Comparison of ENCODE assay signal across 12 cellular contexts in the genomic region with DNA sequence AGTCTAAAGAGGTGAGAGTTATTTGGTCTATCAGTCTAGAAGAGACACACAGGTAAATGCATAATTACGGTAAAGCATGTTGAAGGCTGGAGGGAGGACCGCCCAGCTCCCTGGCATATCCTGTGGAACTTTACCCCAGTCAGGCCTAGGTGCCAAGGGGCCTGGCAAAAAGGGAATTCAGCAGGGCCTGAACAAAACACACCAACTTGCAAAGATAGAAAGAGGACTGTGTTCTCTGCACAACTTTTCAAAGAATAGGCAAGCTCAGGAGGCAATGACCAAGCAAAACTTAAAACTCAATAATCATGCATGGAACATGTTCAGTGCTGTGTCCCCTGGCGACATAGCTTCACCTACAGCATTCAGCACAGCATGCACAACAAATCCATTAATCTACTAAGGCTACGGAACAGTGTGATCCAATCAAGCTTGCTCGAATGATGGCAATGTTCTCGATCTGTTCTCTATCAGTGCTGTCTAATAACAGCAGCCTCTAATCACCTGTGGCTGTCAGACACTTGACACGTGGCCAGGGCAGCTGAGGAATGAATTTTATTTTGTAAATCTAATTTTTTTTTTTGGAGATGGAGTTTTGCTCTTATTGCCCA. TPM values are rescaled to one million over a fixed set of nuclear protein-coding genes. Genes with fewer than 3 reads are reported as not detected.
DNase-seq lines count a peak whose midpoint lies in the region; ATAC-seq, FAIRE-seq and TF ChIP-seq lines count a peak whose summit lies in the region.
"Had no signal": no experiment of that assay in that cellular context is flagged by ENCODE, and none has a peak within 500 bp of the region (broad histone marks: within the 10 kb centered on the region; RNA-seq: fewer than 3 reads in every experiment).

No MANE protein-coding gene starts in this region.

- no peak overlapping the region for H3K4me3 Mint-ChIP-seq in GM23338

- in situ Hi-C loops in gastrocnemius medialis (cut with MboI; ENCODE audit: low sequenced_read_pairs in 4 of 4): no loop called here

- ATAC-seq in GM23338: no peak
- peak in 1 of 2 donors; percentile 18 for ATAC-seq in gastrocnemius medialis

- no peak overlapping the region for H3K9ac ChIP-seq in kidney (ENCODE audit: low read length in 2 of 2)

- intact Hi-C loops in ascending aorta (cut with DNase I): no loop called here
- intact Hi-C loops in kidney (cut with DNase I): no loop called here
- intact Hi-C loops in gastrocnemius medialis (cut with DNase I; ENCODE audit: low total_unique reads): no loop called here

- peaks cover 25% of the 10 kb centered on the region for H3F3A ChIP-seq in GM23338 (replicated peaks; ENCODE audit: low read depth)

- peak overlapping the region; percentile 60 for H3K27ac ChIP-seq in GM23338 (ENCODE audit: low read depth)
- peak overlapping the region; percentile 82 to 84 for H3K27ac ChIP-seq in ascending aorta
- peak overlapping the region; percentile 14 to 66 for H3K27ac ChIP-seq in kidney (ENCODE audit: low read depth in 2 of 2, low read length in 2 of 2)
- H3K27ac ChIP-seq in gastrocnemius medialis: peak overlapping the region; percentile 69 to 91 (median 83)

- DNase-seq in GM23338 (ENCODE audit: low spot score): no peak
- DNase-seq in ascending aorta (ENCODE audit: low spot score in 2 of 2): no peak
- DNase-seq in kidney: no peak
- no peak for DNase-seq in gastrocnemius medialis
- DNase-seq in DMS53 treated with DMSO at 0.1 percent for 48 hours (lab: John Stamatoyannopoulos, UW; ENCODE audit: unreplicated experiment): no peak
- no peak for DNase-seq in NCI-H524 treated with DMSO at 0.1 percent for 48 hours (lab: John Stamatoyannopoulos, UW)
- DNase-seq in NCI-H526 treated with DMSO at 0.1 percent for 48 hours (lab: John Stamatoyannopoulos, UW): no peak
- no peak for DNase-seq in HUDEP-2 (lab: John Stamatoyannopoulos, UW; ENCODE audit: unreplicated experiment in 76 of 76)
- DNase-seq: GF-D8, NCI-H146, occipital lobe had no signal

- FAIRE-seq in kidney (lab: Jason Lieb, UNC): no peak
- FAIRE-seq: endothelial cell of umbilical vein had no signal

- H3K4me1 Mint-ChIP-seq in GM23338: peaks cover 58% of the 10 kb centered on the region

- peaks cover 72% of the 10 kb centered on the region for H3K36me3 Mint-ChIP-seq in GM23338 (ENCODE audit: low read depth)

- H2AFZ ChIP-seq in GM23338: no peak overlapping the region

- peaks cover 14% of the 10 kb centered on the region for H3K27me3 Mint-ChIP-seq in GM23338 (ENCODE audit: insufficient read depth, low read depth, poor library complexity)

- H4K20me1 ChIP-seq in GM23338 (replicated peaks; ENCODE audit: insufficient read depth): peaks cover 21% of the 10 kb centered on the region

- peaks cover 54% of the 10 kb centered on the region for H3K4me1 ChIP-seq in GM23338 (ENCODE audit: insufficient read depth)
- H3K4me1 ChIP-seq in ascending aorta: peaks cover 8 to 34% of the 10 kb centered on the region in 2 donors
- peaks cover 12 to 15% of the 10 kb centered on the region in 2 donors for H3K4me1 ChIP-seq in kidney (ENCODE audit: control insufficient read depth in 1 of 2, insufficient read depth in 1 of 2, low read depth in 1 of 2, low read length in 2 of 2)
- peaks cover 48 to 61% of the 10 kb centered on the region in 2 donors for H3K4me1 ChIP-seq in gastrocnemius medialis

- peak overlapping the region; percentile 65 for H3K27ac Mint-ChIP-seq in GM23338

- no peaks in the 10 kb centered on the region for H3K9me3 Mint-ChIP-seq in GM23338

- H3K79me2 ChIP-seq in GM23338 (replicated peaks; ENCODE audit: insufficient read depth): peaks cover 100% of the 10 kb centered on the region

- H3K4me2 ChIP-seq in GM23338: peak overlapping the region; percentile 14

- TF ChIP-seq POLR2A in gastrocnemius medialis (IDR thresholded peaks at IDR 0.05): no peak

- peaks cover 11% of the 10 kb centered on the region for H3K36me3 ChIP-seq in GM23338 (ENCODE audit: insufficient read depth)
- H3K36me3 ChIP-seq in ascending aorta: no peaks in the 10 kb centered on the region
- H3K36me3 ChIP-seq in kidney (ENCODE audit: control insufficient read depth in 1 of 2, insufficient read depth in 2 of 2, low read length in 2 of 2): no peaks in the 10 kb centered on the region
- no peaks in the 10 kb centered on the region for H3K36me3 ChIP-seq in gastrocnemius medialis

- no peaks in the 10 kb centered on the region for H3K9me2 ChIP-seq in GM23338 (ENCODE audit: insufficient read depth)

- TF ChIP-seq CTCF in GM23338 (conservative IDR thresholded peaks at IDR 0.05; ENCODE audit: low read depth in 2 of 2) (no peak), ascending aorta (IDR thresholded peaks at IDR 0.05) (no peak), kidney (IDR thresholded peaks at IDR 0.05; ENCODE audit: borderline replicate concordance, extremely low read depth, insufficient read depth) (no peak), gastrocnemius medialis (IDR thresholded peaks at IDR 0.05 in 4 of 5, conservative IDR thresholded peaks at IDR 0.05 in 1 of 5) (no peak)

- H3K27me3 ChIP-seq in GM23338 (ENCODE audit: insufficient read depth) (no peaks in the 10 kb centered on the region), ascending aorta (no peaks in the 10 kb centered on the region), gastrocnemius medialis (no peaks in the 10 kb centered on the region)

- H3K4me3 ChIP-seq in GM23338 (no peak overlapping the region), ascending aorta (no peak overlapping the region), kidney (ENCODE audit: low read length in 2 of 2) (no peak overlapping the region), gastrocnemius medialis (no peak overlapping the region)

- H3K9me3 ChIP-seq in ascending aorta (no peaks in the 10 kb centered on the region), kidney (ENCODE audit: control insufficient read depth in 1 of 2, low read length in 2 of 2) (no peaks in the 10 kb centered on the region), gastrocnemius medialis (no peaks in the 10 kb centered on the region)

TF ChIP-seq in GM23338, 12 proteins besides CTCF, POLR2A, EP300 and RAD21 (continues in another document):
- TF ChIP-seq ZNF114 (CRISPR knock-in tag; IDR thresholded peaks at IDR 0.05) (no peak), POLR2AphosphoS5 (IDR thresholded peaks at IDR 0.05; ENCODE audit: low read depth) (no peak)
- TF ChIP-seq, protein P1, sequence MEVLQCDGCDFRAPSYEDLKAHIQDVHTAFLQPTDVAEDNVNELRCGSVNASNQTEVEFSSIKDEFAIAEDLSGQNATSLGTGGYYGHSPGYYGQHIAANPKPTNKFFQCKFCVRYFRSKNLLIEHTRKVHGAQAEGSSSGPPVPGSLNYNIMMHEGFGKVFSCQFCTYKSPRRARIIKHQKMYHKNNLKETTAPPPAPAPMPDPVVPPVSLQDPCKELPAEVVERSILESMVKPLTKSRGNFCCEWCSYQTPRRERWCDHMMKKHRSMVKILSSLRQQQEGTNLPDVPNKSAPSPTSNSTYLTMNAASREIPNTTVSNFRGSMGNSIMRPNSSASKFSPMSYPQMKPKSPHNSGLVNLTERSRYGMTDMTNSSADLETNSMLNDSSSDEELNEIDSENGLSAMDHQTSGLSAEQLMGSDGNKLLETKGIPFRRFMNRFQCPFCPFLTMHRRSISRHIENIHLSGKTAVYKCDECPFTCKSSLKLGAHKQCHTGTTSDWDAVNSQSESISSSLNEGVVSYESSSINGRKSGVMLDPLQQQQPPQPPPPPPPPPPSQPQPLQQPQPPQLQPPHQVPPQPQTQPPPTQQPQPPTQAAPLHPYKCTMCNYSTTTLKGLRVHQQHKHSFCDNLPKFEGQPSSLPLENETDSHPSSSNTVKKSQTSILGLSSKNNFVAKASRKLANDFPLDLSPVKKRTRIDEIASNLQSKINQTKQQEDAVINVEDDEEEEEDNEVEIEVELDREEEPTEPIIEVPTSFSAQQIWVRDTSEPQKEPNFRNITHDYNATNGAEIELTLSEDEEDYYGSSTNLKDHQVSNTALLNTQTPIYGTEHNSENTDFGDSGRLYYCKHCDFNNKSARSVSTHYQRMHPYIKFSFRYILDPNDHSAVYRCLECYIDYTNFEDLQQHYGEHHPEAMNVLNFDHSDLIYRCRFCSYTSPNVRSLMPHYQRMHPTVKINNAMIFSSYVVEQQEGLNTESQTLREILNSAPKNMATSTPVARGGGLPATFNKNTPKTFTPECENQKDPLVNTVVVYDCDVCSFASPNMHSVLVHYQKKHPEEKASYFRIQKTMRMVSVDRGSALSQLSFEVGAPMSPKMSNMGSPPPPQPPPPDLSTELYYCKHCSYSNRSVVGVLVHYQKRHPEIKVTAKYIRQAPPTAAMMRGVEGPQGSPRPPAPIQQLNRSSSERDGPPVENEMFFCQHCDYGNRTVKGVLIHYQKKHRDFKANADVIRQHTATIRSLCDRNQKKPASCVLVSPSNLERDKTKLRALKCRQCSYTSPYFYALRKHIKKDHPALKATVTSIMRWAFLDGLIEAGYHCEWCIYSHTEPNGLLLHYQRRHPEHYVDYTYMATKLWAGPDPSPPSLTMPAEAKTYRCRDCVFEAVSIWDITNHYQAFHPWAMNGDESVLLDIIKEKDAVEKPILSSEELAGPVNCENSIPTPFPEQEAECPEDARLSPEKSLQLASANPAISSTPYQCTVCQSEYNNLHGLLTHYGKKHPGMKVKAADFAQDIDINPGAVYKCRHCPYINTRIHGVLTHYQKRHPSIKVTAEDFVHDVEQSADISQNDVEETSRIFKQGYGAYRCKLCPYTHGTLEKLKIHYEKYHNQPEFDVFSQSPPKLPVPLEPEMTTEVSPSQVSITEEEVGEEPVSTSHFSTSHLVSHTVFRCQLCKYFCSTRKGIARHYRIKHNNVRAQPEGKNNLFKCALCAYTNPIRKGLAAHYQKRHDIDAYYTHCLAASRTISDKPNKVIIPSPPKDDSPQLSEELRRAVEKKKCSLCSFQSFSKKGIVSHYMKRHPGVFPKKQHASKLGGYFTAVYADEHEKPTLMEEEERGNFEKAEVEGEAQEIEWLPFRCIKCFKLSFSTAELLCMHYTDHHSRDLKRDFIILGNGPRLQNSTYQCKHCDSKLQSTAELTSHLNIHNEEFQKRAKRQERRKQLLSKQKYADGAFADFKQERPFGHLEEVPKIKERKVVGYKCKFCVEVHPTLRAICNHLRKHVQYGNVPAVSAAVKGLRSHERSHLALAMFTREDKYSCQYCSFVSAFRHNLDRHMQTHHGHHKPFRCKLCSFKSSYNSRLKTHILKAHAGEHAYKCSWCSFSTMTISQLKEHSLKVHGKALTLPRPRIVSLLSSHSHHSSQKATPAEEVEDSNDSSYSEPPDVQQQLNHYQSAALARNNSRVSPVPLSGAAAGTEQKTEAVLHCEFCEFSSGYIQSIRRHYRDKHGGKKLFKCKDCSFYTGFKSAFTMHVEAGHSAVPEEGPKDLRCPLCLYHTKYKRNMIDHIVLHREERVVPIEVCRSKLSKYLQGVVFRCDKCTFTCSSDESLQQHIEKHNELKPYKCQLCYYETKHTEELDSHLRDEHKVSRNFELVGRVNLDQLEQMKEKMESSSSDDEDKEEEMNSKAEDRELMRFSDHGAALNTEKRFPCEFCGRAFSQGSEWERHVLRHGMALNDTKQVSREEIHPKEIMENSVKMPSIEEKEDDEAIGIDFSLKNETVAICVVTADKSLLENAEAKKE (CRISPR knock-in tag; IDR thresholded peaks at IDR 0.05): no peak

RNA-seq across cellular contexts. Expression of a gene that starts 27.6 kb away (rescaled TPM):
- total RNA-seq in GM23338 (2014; rRNA removed; shearing (Covaris generic)): 64.2 and 70.9 TPM in 2 replicates
- polyA plus RNA-seq in GM23338 (2016; fragmentation: Nextera tagmentation; extraction: Ambion mirVana): 122 and 128 TPM in 2 replicates
- total RNA-seq in ascending aorta: 23.2 TPM
- total RNA-seq in kidney: 37.5 TPM
- 10.5 TPM for polyA plus RNA-seq in kidney (ENCODE audit: insufficient read depth, low read depth, low replicate concordance)
- total RNA-seq in gastrocnemius medialis: 10 to 100 TPM; 15.1 to 32.2 (median 19.7) TPM
